In the genomic region with DNA sequence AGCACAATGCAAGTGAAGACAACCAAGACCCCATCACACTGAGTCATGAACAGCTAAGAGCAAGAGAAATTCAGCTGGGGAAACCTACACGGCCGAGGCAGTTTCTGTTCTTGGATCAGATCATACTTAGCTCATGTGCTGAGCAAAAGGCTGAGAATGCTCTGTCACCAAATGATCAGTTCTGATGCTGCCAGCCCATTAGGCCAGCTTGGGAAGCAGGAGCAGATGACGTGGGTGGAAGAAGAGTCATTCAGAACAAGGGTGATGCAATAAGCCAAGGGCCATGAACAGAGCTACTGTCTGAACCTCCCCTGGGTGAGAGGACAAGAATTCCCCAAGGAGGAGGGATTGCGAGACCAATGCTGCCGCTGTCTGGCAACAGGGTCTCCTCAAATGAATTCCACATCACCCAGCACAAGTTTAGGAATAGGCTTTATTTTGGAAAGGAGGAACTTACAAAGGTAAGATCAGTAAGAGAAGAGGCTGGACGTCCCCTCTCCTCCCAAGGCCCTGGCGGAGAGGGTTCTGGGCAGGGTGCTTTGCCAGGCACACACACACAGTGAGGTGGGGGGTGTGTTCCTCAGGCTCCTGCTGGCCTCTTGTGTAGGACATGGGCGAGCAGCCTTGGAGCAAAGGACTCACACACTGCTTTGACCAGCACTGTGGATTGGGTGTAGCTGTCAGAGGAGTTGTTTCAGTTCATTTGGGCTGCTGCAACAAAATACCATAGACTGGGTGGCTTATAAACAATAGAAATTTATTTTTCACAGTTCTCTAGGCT, we compare ENCODE assay signal across 11 cellular contexts.
DNase-seq lines count a peak whose midpoint lies in the region; ATAC-seq and TF ChIP-seq lines count a peak whose summit lies in the region.
"Had no signal": no experiment of that assay in that cellular context is flagged by ENCODE, and none has a peak within 500 bp of the region (broad histone marks: within the 10 kb centered on the region; RNA-seq: fewer than 3 reads in every experiment).

No MANE protein-coding gene starts in this region.

- no peaks in the 10 kb centered on the region for H3K36me3 ChIP-seq in prostate gland
- H3K36me3 ChIP-seq: ascending aorta had no signal

- DNase-seq in COLO829 (ENCODE audit: low spot score) (peak; percentile 81), NCI-H460 (ENCODE audit: extremely low read depth, low read depth) (peak; percentile 54), epithelial cell of proximal tubule (ENCODE audit: low read depth) (peak; percentile 74), myocyte (ENCODE audit: low read depth) (peak; percentile 50), mucosa of gallbladder (ENCODE audit: low spot score) (no peak), prostate gland (ENCODE audit: low spot score) (no peak)
- DNase-seq in activated naive CD4-positive, alpha-beta T cell (lab: John Stamatoyannopoulos, UW): no peak
- DNase-seq: NCI-H524; stimulated activated CD4-positive, alpha-beta T cell treated with anti-CD3 and anti-CD28 coated beads, Interleukin-12 subunit alpha, Interleukin-12 subunit beta, amount 100 ng/mL, for 4 hours had no signal

- TF ChIP-seq CTCF in epithelial cell of proximal tubule (conservative IDR thresholded peaks at IDR 0.05; ENCODE audit: low read depth, low read length) (no peak), prostate gland (IDR thresholded peaks at IDR 0.05) (no peak)

- TF ChIP-seq POLR2A in prostate gland (IDR thresholded peaks at IDR 0.05): no peak

- 78% methylated on average over 8 of the region's 8 CpGs for WGBS in prostate gland

- H3K4me3 ChIP-seq in epithelial cell of proximal tubule (ENCODE audit: low read depth, low read length) (no peak overlapping the region), prostate gland (no peak overlapping the region)
- H3K4me3 ChIP-seq: ascending aorta had no signal

- no peaks in the 10 kb centered on the region for H3K9me3 ChIP-seq in prostate gland
- H3K9me3 ChIP-seq: ascending aorta had no signal

- H3K4me1 ChIP-seq in prostate gland (replicated peaks): no peaks in the 10 kb centered on the region
- H3K4me1 ChIP-seq: ascending aorta had no signal

- no peak for ATAC-seq in GM18511 (IDR thresholded peaks at IDR 0.05; ENCODE audit: unreplicated experiment)

- no peaks in the 10 kb centered on the region for H3K27me3 ChIP-seq in prostate gland (replicated peaks; ENCODE audit: insufficient read depth)
- H3K27me3 ChIP-seq: ascending aorta had no signal

- intact Hi-C loops in prostate gland (cut with DNase I): no loop called here

- H3K27ac ChIP-seq in prostate gland: no peak overlapping the region
- H3K27ac ChIP-seq: ascending aorta had no signal

Comparison
In these comparisons a context has a peak if more than half of its experiments do, and no peak if none do; other contexts are left out.
1. DNase-seq: peak in COLO829 (single experiment), NCI-H460 (single experiment), epithelial cell of proximal tubule (single experiment) and myocyte (single experiment); none in activated naive CD4-positive, alpha-beta T cell (0 of 4), mucosa of gallbladder (single experiment) and prostate gland (single experiment).